16 cellular contexts compared by ENCODE assay signal in genomic region chr15:63407612-63408011, GRCh38. TPM values are rescaled to one million over a fixed set of nuclear protein-coding genes. Genes with fewer than 3 reads are reported as not detected.
DNase-seq lines count a peak whose midpoint lies in the region; ATAC-seq and TF ChIP-seq lines count a peak whose summit lies in the region.
"Had no signal": no experiment of that assay in that cellular context is flagged by ENCODE, and none has a peak within 500 bp of the region (broad histone marks: within the 10 kb centered on the region; RNA-seq: fewer than 3 reads in every experiment).

No MANE protein-coding gene starts in this region.

- CTCF ChIA-PET in T-cell (lab: Charles Lee) = no interaction called here

- H3K36me3 Mint-ChIP-seq in nephron (ENCODE audit: low read depth) (no peaks in the 10 kb centered on the region), T-cell (no peaks in the 10 kb centered on the region)
- H3K36me3 Mint-ChIP-seq: CD4-positive, alpha-beta memory T cell; naive thymus-derived CD8-positive, alpha-beta T cell had no signal

- no peaks in the 10 kb centered on the region for H3K9me3 Mint-ChIP-seq in nephron
- no peaks in the 10 kb centered on the region for H3K9me3 Mint-ChIP-seq in T-cell
- H3K9me3 Mint-ChIP-seq: activated T-helper 17 cell treated with anti-CD3 and anti-CD28 coated beads, Interleukin-2, amount 50 U/mL, for 72 hours; CD4-positive, alpha-beta memory T cell; naive thymus-derived CD8-positive, alpha-beta T cell had no signal

- TF ChIP-seq CTCF in nephron (IDR thresholded peaks at IDR 0.05; ENCODE audit: unreplicated experiment in 3 of 3) = no peak

- H3K27me3 Mint-ChIP-seq in nephron (ENCODE audit: low read depth) (peaks cover 1% of the 10 kb centered on the region), T-cell (peaks cover 0 to 7% of the 10 kb centered on the region in 2 donors)

- intact Hi-C loops in posterior cingulate gyrus (cut with DNase I) = loop anchor here (10.0 kb wide), 1 partner anchor 363 kb away; the partner anchor contains the start of gene TPM1

- H3K4me3 Mint-ChIP-seq in nephron (no peak overlapping the region), T-cell (no peak overlapping the region)
- H3K4me3 Mint-ChIP-seq: activated T-helper 17 cell treated with anti-CD3 and anti-CD28 coated beads, Interleukin-2, amount 50 U/mL, for 72 hours; CD4-positive, alpha-beta memory T cell; naive thymus-derived CD8-positive, alpha-beta T cell had no signal

- ATAC-seq in T-cell (replicated peaks in 1 of 4) = no peak
- no peak for ATAC-seq in GM19397 (IDR thresholded peaks at IDR 0.05; ENCODE audit: unreplicated experiment)
- ATAC-seq: activated T-helper 17 cell treated with anti-CD3 and anti-CD28 coated beads, Interleukin-2, amount 50 U/mL, for 72 hours; left ventricle myocardium superior; naive thymus-derived CD8-positive, alpha-beta T cell had no signal

- H3K4me1 Mint-ChIP-seq in nephron = peaks cover 34% of the 10 kb centered on the region
- peaks cover 0 to 2% (median 0%) of the 10 kb centered on the region in 3 donors for H3K4me1 Mint-ChIP-seq in T-cell
- H3K4me1 Mint-ChIP-seq: activated T-helper 17 cell treated with anti-CD3 and anti-CD28 coated beads, Interleukin-2, amount 50 U/mL, for 72 hours had no signal

- peak overlapping the region; percentile 10 to 75 (median 29) for H3K27ac Mint-ChIP-seq in nephron
- no peak overlapping the region for H3K27ac Mint-ChIP-seq in T-cell
- H3K27ac Mint-ChIP-seq: activated T-helper 17 cell treated with anti-CD3 and anti-CD28 coated beads, Interleukin-2, amount 50 U/mL, for 72 hours; CD4-positive, alpha-beta memory T cell had no signal

- POLR2A ChIA-PET in T-cell (lab: Charles Lee) = no interaction called here

- peak; percentile 12 to 36 for DNase-seq in NCI-H446 (lab: John Stamatoyannopoulos, UW)
- no peak for DNase-seq in NCI-H446 treated with DMSO at 0.1 percent for 48 hours (lab: John Stamatoyannopoulos, UW)
- peak; percentile 35 for DNase-seq in NCI-H2029 treated with DMSO at 0.1 percent for 48 hours (lab: John Stamatoyannopoulos, UW)
- peak; percentile 23 for DNase-seq in SHP77 treated with DMSO at 0.1 percent for 48 hours (lab: John Stamatoyannopoulos, UW)
- no peak for DNase-seq in posterior cingulate gyrus
- no peak for DNase-seq in T-cell
- DNase-seq: CD4-positive, alpha-beta memory T cell; foreskin fibroblast; H7; left ventricle myocardium superior; naive thymus-derived CD8-positive, alpha-beta T cell; NCI-H1048; stimulated activated naive CD4-positive, alpha-beta T cell treated with Interleukin-2 at 50 U/mL for 16 hours had no signal

RNA-seq across cellular contexts. Expression of gene CA12, which starts 26.0 kb away (rescaled TPM):
- total RNA-seq in T-cell = under 1 TPM in 3 of 5 donors, not detected in 2; 0.12 to 0.51 (median 0.30) TPM
- total RNA-seq: CD4-positive, alpha-beta memory T cell; naive thymus-derived CD8-positive, alpha-beta T cell had no signal

Comparison
In these comparisons a context has a peak if more than half of its experiments do, and no peak if none do; other contexts are left out.
1. DNase-seq: peak in NCI-H446 (2 of 2), NCI-H2029 treated with DMSO at 0.1 percent for 48 hours (single experiment) and SHP77 treated with DMSO at 0.1 percent for 48 hours (single experiment); none in NCI-H446 treated with DMSO at 0.1 percent for 48 hours (single experiment), posterior cingulate gyrus (0 of 10) and T-cell (0 of 34).
2. H3K27ac Mint-ChIP-seq: peak in nephron (3 of 3); none in T-cell (0 of 2).